In the genomic region with DNA sequence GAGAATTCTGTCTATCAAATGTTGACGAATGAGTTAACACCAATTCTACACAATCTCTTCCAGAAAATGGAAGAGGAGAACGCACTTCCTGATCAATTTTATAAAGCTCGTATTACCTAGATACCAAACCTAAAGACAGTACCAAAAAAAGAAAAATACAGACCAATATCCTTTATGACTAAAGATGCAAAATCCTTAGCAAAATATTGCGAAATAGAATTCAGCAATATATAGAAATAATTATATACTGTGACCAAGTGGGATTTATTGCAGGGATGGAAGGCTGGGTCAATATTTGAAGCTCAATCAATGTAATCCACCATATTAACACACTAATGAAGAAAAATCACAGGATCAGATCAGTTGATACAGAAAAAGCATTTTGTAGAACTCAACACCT, we compare ENCODE assay signal across 1 cellular context.
A peak's percentile ranks its signal among the peaks of the same experiment; 100 is the strongest.
TF ChIP-seq lines count a peak whose summit lies in the region.

No MANE protein-coding gene starts in this region.

TF ChIP-seq in K562, 482 proteins besides CTCF, POLR2A, EP300 and RAD21:
- TF ChIP-seq GTF2B (IDR thresholded peaks at IDR 0.05; ENCODE audit: extremely low read depth, insufficient read length), result no peak
- no peak for TF ChIP-seq OTX1 (CRISPR knock-in tag; IDR thresholded peaks at IDR 0.05)
- no peak for TF ChIP-seq CEBPG (CRISPR knock-in tag; IDR thresholded peaks at IDR 0.05)
- TF ChIP-seq CEBPG (tag; conservative IDR thresholded peaks at IDR 0.05 in 1 of 2, IDR thresholded peaks at IDR 0.05 in 1 of 2), result peak; percentile 50 to 80
- peak; percentile 87 for TF ChIP-seq CEBPB (tag; IDR thresholded peaks at IDR 0.05)
- TF ChIP-seq ATF3 (IDR thresholded peaks at IDR 0.05), result no peak
- TF ChIP-seq ATF3 (CRISPR knock-in tag; conservative IDR thresholded peaks at IDR 0.05), result no peak
- TF ChIP-seq ZNF586 (CRISPR knock-in tag; conservative IDR thresholded peaks at IDR 0.05), result no peak
- TF ChIP-seq PRMT5 (CRISPR knock-in tag; IDR thresholded peaks at IDR 0.05), result no peak
- no peak for TF ChIP-seq MTA3 (IDR thresholded peaks at IDR 0.05; ENCODE audit: borderline replicate concordance)
- TF ChIP-seq, protein P1, sequence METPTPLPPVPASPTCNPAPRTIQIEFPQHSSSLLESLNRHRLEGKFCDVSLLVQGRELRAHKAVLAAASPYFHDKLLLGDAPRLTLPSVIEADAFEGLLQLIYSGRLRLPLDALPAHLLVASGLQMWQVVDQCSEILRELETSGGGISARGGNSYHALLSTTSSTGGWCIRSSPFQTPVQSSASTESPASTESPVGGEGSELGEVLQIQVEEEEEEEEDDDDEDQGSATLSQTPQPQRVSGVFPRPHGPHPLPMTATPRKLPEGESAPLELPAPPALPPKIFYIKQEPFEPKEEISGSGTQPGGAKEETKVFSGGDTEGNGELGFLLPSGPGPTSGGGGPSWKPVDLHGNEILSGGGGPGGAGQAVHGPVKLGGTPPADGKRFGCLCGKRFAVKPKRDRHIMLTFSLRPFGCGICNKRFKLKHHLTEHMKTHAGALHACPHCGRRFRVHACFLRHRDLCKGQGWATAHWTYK (CRISPR knock-in tag; IDR thresholded peaks at IDR 0.05), result no peak
TF ChIP-seq in K562: peak in this region for 2.
